ENCODE assay signal across 21 cellular contexts in the genomic region with DNA sequence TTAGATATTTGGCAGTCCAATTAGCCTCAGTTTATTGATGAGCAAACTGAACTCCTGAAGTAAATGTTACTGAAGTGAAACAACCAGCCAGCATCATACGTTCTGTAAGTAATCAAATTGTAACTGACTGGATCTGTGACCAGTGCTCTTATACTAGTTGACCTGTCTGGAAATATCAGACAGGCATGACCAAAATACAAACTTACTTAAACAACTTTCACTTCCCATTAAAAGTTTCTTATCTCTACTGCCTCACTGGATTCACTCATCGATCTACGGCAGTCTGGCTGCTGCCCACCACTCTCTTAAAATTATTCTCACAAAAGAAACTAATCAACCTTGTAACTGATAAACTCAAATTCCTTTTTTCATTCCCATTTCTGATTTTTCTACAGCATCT.
DNase-seq lines count a peak whose midpoint lies in the region; ATAC-seq lines count a peak whose summit lies in the region.
"Had no signal": no experiment of that assay in that cellular context is flagged by ENCODE, and none has a peak within 500 bp of the region (broad histone marks: within the 10 kb centered on the region; RNA-seq: fewer than 3 reads in every experiment).

No MANE protein-coding gene starts in this region.

- DNase-seq in GM19238 (ENCODE audit: insufficient read length, low spot score) (no peak), kidney glomerular epithelial cell (lab: John Stamatoyannopoulos, UW) (no peak)
- DNase-seq: activated CD4-positive, alpha-beta T cell treated with anti-CD3 and anti-CD28 coated beads, Interleukin-2, amount 50 U/mL, for 1 hour; activated gamma-delta T cell; adrenal gland; C1 segment of cervical spinal cord; EL; foreskin melanocyte; Kasumi-1; naive thymus-derived CD8-positive, alpha-beta T cell; NCI-H1417 treated with DMSO at 0.1 percent for 48 hours; NCI-H526 treated with DMSO at 0.1 percent for 48 hours; pancreas; stimulated activated naive CD4-positive, alpha-beta T cell had no signal

- peak; percentile 76 for ATAC-seq in GM18502 (IDR thresholded peaks at IDR 0.05; ENCODE audit: poor library complexity, unreplicated experiment)
- ATAC-seq in GM19043 (IDR thresholded peaks at IDR 0.05; ENCODE audit: low read depth, unreplicated experiment) = peak; percentile 81
- peak; percentile 79 for ATAC-seq in HG02678 (IDR thresholded peaks at IDR 0.05; ENCODE audit: unreplicated experiment)
- ATAC-seq in HG03432 (IDR thresholded peaks at IDR 0.05; ENCODE audit: unreplicated experiment) = peak; percentile 79
- ATAC-seq in HG03280 (IDR thresholded peaks at IDR 0.05; ENCODE audit: unreplicated experiment) = no peak
- ATAC-seq in GM21526 (IDR thresholded peaks at IDR 0.05; ENCODE audit: low FRiP score, unreplicated experiment) = no peak
- ATAC-seq: naive thymus-derived CD8-positive, alpha-beta T cell; pancreas; sciatic nerve had no signal

Comparison
In these comparisons a context has a peak if more than half of its experiments do, and no peak if none do; other contexts are left out.
1. ATAC-seq: peak in GM18502 (single experiment), GM19043 (single experiment), HG02678 (single experiment) and HG03432 (single experiment); none in HG03280 (single experiment) and GM21526 (single experiment).